Comparison of ENCODE assay signal across 8 cellular contexts in the genomic region with DNA sequence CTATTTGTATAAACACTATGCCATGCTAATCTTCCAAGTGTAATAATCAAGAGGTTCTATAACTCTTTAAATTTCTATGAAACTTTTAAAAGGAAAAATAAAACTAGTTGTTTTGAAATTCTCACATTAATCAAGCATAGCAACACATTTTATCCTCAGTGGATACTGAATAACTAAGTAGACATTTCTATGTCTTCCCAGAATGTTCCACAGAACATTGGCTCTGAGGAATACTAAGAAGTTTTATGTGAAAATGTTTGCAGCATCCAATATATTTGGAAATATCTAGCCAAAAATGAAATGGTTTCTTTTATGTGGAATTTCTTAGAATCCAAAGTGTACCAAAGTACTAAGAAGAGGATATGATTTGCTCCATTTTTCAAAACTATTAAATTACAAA.
"Had no signal": no experiment of that assay in that cellular context is flagged by ENCODE, and none has a peak within 500 bp of the region (broad histone marks: within the 10 kb centered on the region; RNA-seq: fewer than 3 reads in every experiment).

No MANE protein-coding gene starts in this region.

- H3K36me3 ChIP-seq: HAP-1 had no signal

- H3K4me1 ChIP-seq: HAP-1 had no signal

- ATAC-seq: HCT116, HepG2 had no signal

- DNase-seq: GM23248, GOT3, H7, HFFc6 had no signal

- H3K27ac ChIP-seq: GM23248, HL-60 had no signal

- H3K9ac ChIP-seq: GM23248 had no signal

- H3K9me3 ChIP-seq: HAP-1 had no signal

- H3K4me3 ChIP-seq: GM23248, HAP-1 had no signal
